Comparison of ENCODE assay signal across 11 cellular contexts in the genomic region with DNA sequence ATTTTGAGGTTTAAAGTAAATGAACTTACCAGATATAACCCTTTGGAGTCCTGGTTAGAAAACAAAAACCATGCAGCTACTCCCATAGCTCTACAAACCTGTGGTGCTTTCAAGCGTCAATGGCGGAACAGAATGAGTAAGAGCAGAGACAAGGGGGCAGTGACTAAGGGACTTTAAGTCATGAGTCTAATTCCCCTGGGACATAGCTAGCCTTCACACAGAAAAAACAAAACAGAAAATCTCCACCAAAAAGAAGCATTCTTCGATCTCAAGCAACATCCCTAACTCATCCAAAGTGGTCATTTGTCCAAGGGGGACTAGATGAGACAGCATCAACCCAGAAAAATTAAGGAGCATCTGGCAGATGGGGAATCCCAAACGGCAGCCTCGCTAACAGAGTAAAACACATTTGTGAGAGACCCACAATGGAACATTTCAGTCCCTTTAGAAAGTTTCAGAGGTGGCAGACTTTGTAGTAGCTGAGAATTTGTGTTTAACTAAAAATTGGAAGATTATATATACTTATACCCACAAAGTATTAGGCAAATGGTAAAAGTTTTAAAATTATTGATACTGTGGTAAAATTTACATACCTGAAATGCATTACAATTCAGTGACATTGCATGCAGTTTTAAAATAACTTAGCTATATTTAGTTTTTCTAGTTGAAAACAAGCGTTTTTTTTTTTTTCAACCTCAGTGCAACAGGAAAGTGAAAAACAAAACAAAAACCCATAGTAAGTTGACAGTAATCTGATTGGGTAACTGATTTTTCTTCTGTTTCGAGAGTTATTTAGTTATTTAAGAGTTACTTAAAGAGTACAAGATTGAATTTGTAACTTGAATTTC.
DNase-seq lines count a peak whose midpoint lies in the region; ATAC-seq and TF ChIP-seq lines count a peak whose summit lies in the region.
"Had no signal": no experiment of that assay in that cellular context is flagged by ENCODE, and none has a peak within 500 bp of the region (broad histone marks: within the 10 kb centered on the region; RNA-seq: fewer than 3 reads in every experiment).

No MANE protein-coding gene starts in this region.

- H3K27ac ChIP-seq in gastroesophageal sphincter = no peak overlapping the region
- H3K27ac ChIP-seq: hepatocyte had no signal

- H3K36me3 ChIP-seq in gastroesophageal sphincter = no peaks in the 10 kb centered on the region

- ATAC-seq in HG02798 (IDR thresholded peaks at IDR 0.05; ENCODE audit: poor library complexity, unreplicated experiment) (peak; percentile 89), gastroesophageal sphincter (no peak)
- ATAC-seq: HCT116 had no signal

- TF ChIP-seq CTCF in gastroesophageal sphincter (IDR thresholded peaks at IDR 0.05) = no peak

- H3K27me3 ChIP-seq in gastroesophageal sphincter = no peaks in the 10 kb centered on the region
- H3K27me3 ChIP-seq: hepatocyte had no signal

- H3K9me3 ChIP-seq in gastroesophageal sphincter = no peaks in the 10 kb centered on the region

- 83 to 95% methylated on average over 7 of the region's 7 CpGs for whole genome bisulfite sequencing in gastroesophageal sphincter (ENCODE audit: low coverage in 1 of 2), 2 donors

- no peaks in the 10 kb centered on the region for H3K4me1 ChIP-seq in gastroesophageal sphincter

- H3K4me3 ChIP-seq in gastroesophageal sphincter = no peak overlapping the region
- H3K4me3 ChIP-seq: hepatocyte had no signal

- no peak for TF ChIP-seq EP300 in gastroesophageal sphincter (IDR thresholded peaks at IDR 0.05)

- DNase-seq in AG20443 (ENCODE audit: low spot score) = peak; percentile 25
- DNase-seq in GM19238 (ENCODE audit: insufficient read length, low spot score) = peak; percentile 30
- DNase-seq in M059J (ENCODE audit: low read depth) = peak; percentile 29
- DNase-seq in NCI-H2107 (lab: John Stamatoyannopoulos, UW) = no peak
- no peak for DNase-seq in NCI-H526 treated with DMSO at 0.1 percent for 48 hours (lab: John Stamatoyannopoulos, UW)
- no peak for DNase-seq in NCI-H1092 (lab: John Stamatoyannopoulos, UW)
- DNase-seq: activated CD4-positive, alpha-beta T cell treated with anti-CD3 and anti-CD28 coated beads, Interleukin-2, amount 50 U/mL, for 1 hour had no signal

- no peak for TF ChIP-seq POLR2A in gastroesophageal sphincter (IDR thresholded peaks at IDR 0.05)

Comparison
In these comparisons a context has a peak if more than half of its experiments do, and no peak if none do; other contexts are left out.
1. DNase-seq: peak in AG20443 (single experiment), GM19238 (single experiment) and M059J (single experiment); none in NCI-H2107 (single experiment), NCI-H526 treated with DMSO at 0.1 percent for 48 hours (single experiment) and NCI-H1092 (single experiment).